9 cellular contexts compared by ENCODE assay signal in the genomic region with DNA sequence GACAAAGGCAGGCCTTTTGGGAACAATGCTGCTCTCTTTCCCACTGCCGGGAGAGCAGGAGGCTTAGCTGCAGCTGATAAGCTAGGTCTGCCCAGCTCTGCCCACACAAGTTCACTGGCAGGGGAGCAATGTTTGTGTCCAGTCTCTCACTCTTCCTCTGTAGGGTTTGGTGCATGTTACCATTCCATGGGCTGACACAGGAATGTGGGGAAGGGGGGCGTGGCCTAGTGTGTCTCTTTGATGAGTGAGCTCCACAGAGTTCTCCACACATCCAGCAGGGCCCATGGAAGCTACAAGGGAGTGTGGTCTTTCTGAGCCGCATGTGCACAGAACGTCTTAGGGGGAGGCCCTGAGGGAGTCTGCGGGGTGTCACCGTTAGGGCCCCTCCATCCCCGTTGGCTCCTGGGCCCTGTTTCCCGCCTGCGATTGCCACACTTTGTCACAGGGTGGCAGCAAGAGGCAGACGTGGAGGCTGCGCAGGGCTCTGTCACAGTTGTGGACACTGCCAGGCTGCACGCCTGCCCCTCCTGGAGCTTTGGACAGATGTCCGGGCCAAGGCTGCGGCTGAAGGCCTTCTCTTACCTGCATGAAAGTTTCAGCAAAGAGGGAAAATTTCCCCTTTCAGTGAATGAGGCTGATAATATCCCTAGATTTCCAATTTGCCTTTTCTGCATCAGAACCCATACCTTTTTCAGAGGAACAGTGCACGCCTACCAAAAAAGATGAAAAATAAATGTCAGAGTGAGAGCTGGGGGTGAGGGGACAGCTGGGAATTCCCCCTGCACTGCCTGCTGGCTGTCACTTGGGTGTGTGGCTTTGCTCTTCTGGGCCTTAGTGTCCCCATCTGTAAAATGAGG. TPM values are rescaled to one million over a fixed set of nuclear protein-coding genes. Genes with fewer than 3 reads are reported as not detected.
DNase-seq lines count a peak whose midpoint lies in the region; ATAC-seq, FAIRE-seq and TF ChIP-seq lines count a peak whose summit lies in the region.
"Had no signal": no experiment of that assay in that cellular context is flagged by ENCODE, and none has a peak within 500 bp of the region (broad histone marks: within the 10 kb centered on the region; RNA-seq: fewer than 3 reads in every experiment).

No MANE protein-coding gene starts in this region.

- H3K4me1 ChIP-seq in DOHH2 (ENCODE audit: control insufficient read depth, low read length) (no peaks in the 10 kb centered on the region), SK-N-SH (ENCODE audit: control insufficient read depth in 1 of 2, insufficient read depth in 2 of 2, low read depth in 1 of 2, low read length in 1 of 2) (peaks cover 0 to 2% of the 10 kb centered on the region in 2 experiments; a peak in 1 of 4 replicates), small intestine (ENCODE audit: control insufficient read depth in 2 of 2, insufficient read depth in 1 of 2, low read depth in 1 of 2, low read length in 1 of 2) (no peaks in the 10 kb centered on the region)

- peak; percentile 59 for TF ChIP-seq CTCF in DOHH2 (IDR thresholded peaks at IDR 0.05; ENCODE audit: low read depth, low read length, poor library complexity, severe bottlenecking)
- TF ChIP-seq CTCF in SK-N-SH (IDR thresholded peaks at IDR 0.05): no peak

- CTCF ChIA-PET in SK-N-SH (lab: Yijun Ruan, JAX): interaction anchor here (0.6 to 3.9 kb wide), 49 partner anchors 9 to 1019 kb away, joined by 3 to 54 read pairs (median 3); a partner anchor contains a TSS

- no peaks in the 10 kb centered on the region for H3F3A ChIP-seq in DOHH2 (ENCODE audit: control insufficient read depth, insufficient read depth)
- H3F3A ChIP-seq in SK-N-SH (replicated peaks; ENCODE audit: insufficient read depth): no peaks in the 10 kb centered on the region

- POLR2A ChIA-PET in SK-N-SH (lab: Yijun Ruan, JAX): no interaction called here

- DNase-seq in HuH-7 (ENCODE audit: low spot score) (peak; percentile 26), SK-N-SH (peak; percentile 82), cardiac septum (ENCODE audit: low spot score) (peak; percentile 83), small intestine (peak; percentile 8), mesenteric fat pad (ENCODE audit: low spot score) (no peak), GM19240 (ENCODE audit: insufficient read length, low spot score) (no peak)

- intact Hi-C loops in cardiac septum (cut with DNase I): loop anchor here (1.0 to 10.0 kb wide), 3 partner anchors 202 to 228 kb away; no protein-coding TSS in a partner anchor

- H3K9me2 ChIP-seq in DOHH2 (replicated peaks; ENCODE audit: control insufficient read depth, low read length) (no peaks in the 10 kb centered on the region), SK-N-SH (no peaks in the 10 kb centered on the region)

- FAIRE-seq in small intestine (lab: Jason Lieb, UNC): no peak

- no peak for ATAC-seq in HG03565 (IDR thresholded peaks at IDR 0.05; ENCODE audit: unreplicated experiment)

- H4K20me1 ChIP-seq in DOHH2 (ENCODE audit: control insufficient read depth, insufficient read depth, low read depth, low read length): no peaks in the 10 kb centered on the region
- no peaks in the 10 kb centered on the region for H4K20me1 ChIP-seq in SK-N-SH (ENCODE audit: insufficient read depth)

- H3K4me3 ChIP-seq in DOHH2 (ENCODE audit: low read length) (no peak overlapping the region), SK-N-SH (ENCODE audit: low read depth in 2 of 2, low read length in 1 of 2) (peak overlapping the region in 1 of 2 experiments; percentile 29; a peak in 2 of 4 replicates), small intestine (ENCODE audit: low read depth in 1 of 2, low read length in 2 of 2) (no peak overlapping the region)

- 20% methylated on average over 11 of the region's 15 CpGs for WGBS in SK-N-SH (ENCODE audit: low lambda C conversion rate)
- WGBS in small intestine, 3 donors: 17 to 19% (median 18%) methylated on average over 15 of the region's 15 CpGs

- H3K9ac ChIP-seq in SK-N-SH: no peak overlapping the region

- no peak for TF ChIP-seq EP300 in SK-N-SH (IDR thresholded peaks at IDR 0.05; ENCODE audit: borderline replicate concordance in 1 of 2, low read depth in 1 of 2, low read length in 1 of 2)

- H3K27ac ChIP-seq in DOHH2 (ENCODE audit: low read depth, low read length): no peak overlapping the region
- no peak overlapping the region for H3K27ac ChIP-seq in SK-N-SH (ENCODE audit: low read depth in 2 of 2, low read length in 1 of 2)
- H3K27ac ChIP-seq in small intestine (ENCODE audit: low read depth in 1 of 2, low read length in 1 of 2): no peak overlapping the region

- no peaks in the 10 kb centered on the region for H3K9me3 ChIP-seq in DOHH2 (ENCODE audit: control insufficient read depth, insufficient read depth, low read length)
- no peaks in the 10 kb centered on the region for H3K9me3 ChIP-seq in SK-N-SH
- H3K9me3 ChIP-seq in small intestine (ENCODE audit: control insufficient read depth, low read depth): no peaks in the 10 kb centered on the region

- H3K4me2 ChIP-seq in DOHH2 (ENCODE audit: low read length) (no peak overlapping the region), SK-N-SH (no peak overlapping the region)

- H3K79me2 ChIP-seq in DOHH2 (ENCODE audit: control insufficient read depth, low read length) (no peaks in the 10 kb centered on the region), SK-N-SH (ENCODE audit: insufficient read depth) (no peaks in the 10 kb centered on the region)

- no peak overlapping the region for H2AFZ ChIP-seq in SK-N-SH (ENCODE audit: low read depth)

- H3K36me3 ChIP-seq in DOHH2 (ENCODE audit: control insufficient read depth, low read length): no peaks in the 10 kb centered on the region
- no peaks in the 10 kb centered on the region for H3K36me3 ChIP-seq in SK-N-SH (replicated peaks in 1 of 2; ENCODE audit: control insufficient read depth in 1 of 2, insufficient read depth in 2 of 2, low read length in 1 of 2)
- H3K36me3 ChIP-seq in small intestine (ENCODE audit: control insufficient read depth in 2 of 2, insufficient read depth in 2 of 2, low read length in 2 of 2): no peaks in the 10 kb centered on the region

- peak; percentile 86 for TF ChIP-seq RAD21 in SK-N-SH (IDR thresholded peaks at IDR 0.05; ENCODE audit: low read length)

- H3K27me3 ChIP-seq in DOHH2 (ENCODE audit: control insufficient read depth, low read length): no peaks in the 10 kb centered on the region
- no peaks in the 10 kb centered on the region for H3K27me3 ChIP-seq in SK-N-SH (ENCODE audit: insufficient read depth)
- peaks cover 0 to 3% of the 10 kb centered on the region in 2 donors for H3K27me3 ChIP-seq in small intestine (ENCODE audit: control insufficient read depth in 2 of 2, insufficient read depth in 2 of 2, low read length in 2 of 2)

TF ChIP-seq in SK-N-SH, 30 proteins besides CTCF, POLR2A, EP300 and RAD21:
- TF ChIP-seq, protein P1, sequence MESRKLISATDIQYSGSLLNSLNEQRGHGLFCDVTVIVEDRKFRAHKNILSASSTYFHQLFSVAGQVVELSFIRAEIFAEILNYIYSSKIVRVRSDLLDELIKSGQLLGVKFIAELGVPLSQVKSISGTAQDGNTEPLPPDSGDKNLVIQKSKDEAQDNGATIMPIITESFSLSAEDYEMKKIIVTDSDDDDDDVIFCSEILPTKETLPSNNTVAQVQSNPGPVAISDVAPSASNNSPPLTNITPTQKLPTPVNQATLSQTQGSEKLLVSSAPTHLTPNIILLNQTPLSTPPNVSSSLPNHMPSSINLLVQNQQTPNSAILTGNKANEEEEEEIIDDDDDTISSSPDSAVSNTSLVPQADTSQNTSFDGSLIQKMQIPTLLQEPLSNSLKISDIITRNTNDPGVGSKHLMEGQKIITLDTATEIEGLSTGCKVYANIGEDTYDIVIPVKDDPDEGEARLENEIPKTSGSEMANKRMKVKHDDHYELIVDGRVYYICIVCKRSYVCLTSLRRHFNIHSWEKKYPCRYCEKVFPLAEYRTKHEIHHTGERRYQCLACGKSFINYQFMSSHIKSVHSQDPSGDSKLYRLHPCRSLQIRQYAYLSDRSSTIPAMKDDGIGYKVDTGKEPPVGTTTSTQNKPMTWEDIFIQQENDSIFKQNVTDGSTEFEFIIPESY (IDR thresholded peaks at IDR 0.05; ENCODE audit: borderline replicate concordance, low read depth): no peak
- peak; percentile 64 for TF ChIP-seq SMC3 (IDR thresholded peaks at IDR 0.05; ENCODE audit: low read depth, low read length)
- peak; percentile 23; the same call in 1 of the 2 replicates for TF ChIP-seq NRF1 (IDR thresholded peaks at IDR 0.05; ENCODE audit: low read depth, low read length)
- no peak for TF ChIP-seq FOXM1 (IDR thresholded peaks at IDR 0.05; ENCODE audit: low read depth)
- TF ChIP-seq MXI1 (IDR thresholded peaks at IDR 0.05; ENCODE audit: low read depth, low read length): peak; percentile 52; the same call in 1 of the 2 replicates
- TF ChIP-seq POLR2AphosphoS5 (IDR thresholded peaks at IDR 0.05; ENCODE audit: low read depth, low read length): no peak
- no peak for TF ChIP-seq ELF1 (IDR thresholded peaks at IDR 0.05)

RNA-seq across cellular contexts. Expression of a gene that starts 24.3 kb away (rescaled TPM):
- polyA plus RNA-seq in SK-N-SH (2012; rRNA removed): 0.15 and 0.36 TPM in 2 replicates
- polyA plus RNA-seq in SK-N-SH (2012; cell fraction: cytosol; rRNA removed): 0.12 and 0.14 TPM in 2 replicates
- polyA plus RNA-seq in SK-N-SH (2012; cell fraction: nucleus; rRNA removed): 0.34 and 0.39 TPM in 2 replicates
- total RNA-seq in cardiac septum: 11.3 TPM
- polyA plus RNA-seq in small intestine: under 1 TPM in 1 of 3 donors, not detected in 2; 0.27 TPM
- total RNA-seq in mesenteric fat pad: 0.48 TPM
- total RNA-seq: dermis microvascular lymphatic vessel endothelial cell had no signal

Comparison
In these comparisons a context has a peak if more than half of its experiments do, and no peak if none do; other contexts are left out.
1. DNase-seq: peak in HuH-7 (single experiment), SK-N-SH (single experiment), cardiac septum (single experiment) and small intestine (single experiment); none in mesenteric fat pad (single experiment) and GM19240 (single experiment).